In the genomic region with DNA sequence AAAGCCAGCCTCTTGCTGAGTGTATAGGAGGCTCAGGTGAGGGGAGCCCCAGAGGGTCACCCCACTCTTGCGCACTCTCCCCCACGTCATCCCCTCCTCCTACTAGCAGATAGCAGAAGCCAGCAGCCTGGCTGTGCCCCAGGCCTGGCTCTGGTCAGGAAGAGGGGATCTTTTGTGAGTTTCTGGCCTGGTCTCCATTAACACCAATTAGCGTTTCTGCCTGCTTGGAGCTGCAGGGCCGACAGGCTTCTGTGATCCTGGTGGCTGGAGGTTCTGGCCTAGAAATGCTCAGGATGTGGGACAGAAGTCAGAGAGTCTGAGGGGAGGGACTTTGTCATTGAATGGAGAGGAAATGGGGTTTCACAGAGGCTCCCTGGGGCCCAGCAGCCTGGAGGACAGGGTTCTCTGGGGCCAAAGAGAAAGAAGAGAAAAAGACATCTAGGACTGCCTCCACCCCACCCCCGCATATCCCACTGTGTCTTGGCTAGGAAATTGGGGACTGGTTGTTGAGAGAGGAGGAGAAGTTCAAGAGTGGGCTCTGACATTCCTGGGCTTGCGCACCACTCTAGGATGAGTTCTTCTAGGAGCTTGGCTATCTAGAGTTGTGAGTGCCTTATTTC, we compare ENCODE assay signal across 13 cellular contexts.
"Had no signal": no experiment of that assay in that cellular context is flagged by ENCODE, and none has a peak within 500 bp of the region (broad histone marks: within the 10 kb centered on the region; RNA-seq: fewer than 3 reads in every experiment).

No MANE protein-coding gene starts in this region.

- DNase-seq: activated CD4-positive, alpha-beta T cell treated with anti-CD3 and anti-CD28 coated beads for 1 hour; activated CD4-positive, alpha-beta T cell treated with anti-CD3 and anti-CD28 coated beads, Interleukin-2, amount 50 U/mL, for 48 hours; activated CD8-positive, alpha-beta memory T cell treated with anti-CD3 and anti-CD28 coated beads, Interleukin-2, amount 10 ng/mL, durations not matched to agents 7 days and 5 days; activated effector memory CD4-positive, alpha-beta T cell treated with anti-CD3 and anti-CD28 coated beads, Interleukin-2, amount 50 U/mL, for 16 hours; activated T-cell treated with anti-CD3 and anti-CD28 coated beads, Interleukin-2, amount 50 U/mL, for 24 hours; dermis blood vessel endothelial cell; left colon; stimulated activated CD4-positive, alpha-beta T cell treated with anti-CD3 and anti-CD28 coated beads, Interleukin-4, amount 100 ng/mL, for 1 hour; stimulated activated CD8-positive, alpha-beta memory T cell treated with anti-CD3 and anti-CD28 coated beads, Interleukin-4, amount 100 ng/mL, for 48 hours; T-helper 9 cell; upper lobe of left lung had no signal

- H3K4me3 ChIP-seq: lung, upper lobe of left lung had no signal

- H3K4me1 ChIP-seq: upper lobe of left lung had no signal

- H3K9me3 ChIP-seq: upper lobe of left lung had no signal

- H3K36me3 ChIP-seq: upper lobe of left lung had no signal

- ATAC-seq: activated CD8-positive, alpha-beta memory T cell treated with anti-CD3 and anti-CD28 coated beads, Interleukin-2, amount 10 ng/mL, durations not matched to agents 7 days and 5 days; left colon; natural killer cell treated with Interleukin-12 subunit alpha and Interleukin-12 subunit beta and Interleukin-15 and Interleukin-18, amount 100 ng/mL, for 72 hours had no signal

- H3K27me3 ChIP-seq: upper lobe of left lung had no signal

- H3K27ac ChIP-seq: upper lobe of left lung had no signal
